1 cellular context compared by ENCODE assay signal in genomic region chr13:91313103-91313502, GRCh38.
TF ChIP-seq lines count a peak whose summit lies in the region.

No MANE protein-coding gene starts in this region.

TF ChIP-seq in K562, 482 proteins besides CTCF, POLR2A, EP300 and RAD21 (continued from another document):
- TF ChIP-seq GABPA (tag; conservative IDR thresholded peaks at IDR 0.05; ENCODE audit: low read depth) (no peak), ZBTB40 (IDR thresholded peaks at IDR 0.05) (no peak), ZBTB40 (CRISPR knock-in tag; IDR thresholded peaks at IDR 0.05) (0 out of 2 replicates have a peak, but pooled peaks have one; percentile 2)
